ENCODE assay signal across 1 cellular context in the genomic region with DNA sequence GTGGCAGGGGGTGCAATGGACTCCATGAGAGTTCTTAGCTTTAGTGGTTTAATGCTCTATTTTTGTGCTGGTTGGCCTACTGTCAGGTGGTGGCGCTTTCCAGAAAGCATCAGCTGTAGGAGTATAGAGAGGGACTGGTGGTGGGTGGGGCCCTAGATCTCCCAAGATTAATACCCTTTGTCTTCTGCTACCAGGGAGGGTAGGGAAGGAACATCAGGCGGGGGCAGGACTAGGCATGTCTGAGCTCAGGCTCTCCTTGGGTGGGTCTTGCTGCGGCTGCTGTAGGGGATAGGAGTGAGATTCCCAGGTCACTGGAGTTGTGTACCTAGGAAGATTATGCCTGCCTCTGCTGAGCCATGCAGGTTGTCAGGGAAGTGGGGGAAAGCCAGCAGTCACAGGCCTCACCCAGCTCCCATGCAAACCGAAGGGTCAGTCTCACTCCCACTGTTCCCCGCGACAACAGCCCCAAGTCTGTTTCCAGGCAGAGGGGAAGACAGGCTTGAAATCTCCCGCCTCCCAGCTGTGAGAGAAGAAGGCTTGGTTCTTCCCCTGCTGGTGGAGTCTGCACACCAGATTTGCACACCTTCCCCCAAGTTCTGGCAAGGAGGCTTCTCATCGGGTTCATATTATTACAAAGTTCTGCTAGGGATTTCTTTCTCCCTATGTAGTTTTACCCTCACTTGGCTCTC.
TF ChIP-seq lines count a peak whose summit lies in the region.

No MANE protein-coding gene starts in this region.

TF ChIP-seq in H1, 55 proteins besides CTCF, POLR2A, EP300 and RAD21:
- TF ChIP-seq, protein P1, sequence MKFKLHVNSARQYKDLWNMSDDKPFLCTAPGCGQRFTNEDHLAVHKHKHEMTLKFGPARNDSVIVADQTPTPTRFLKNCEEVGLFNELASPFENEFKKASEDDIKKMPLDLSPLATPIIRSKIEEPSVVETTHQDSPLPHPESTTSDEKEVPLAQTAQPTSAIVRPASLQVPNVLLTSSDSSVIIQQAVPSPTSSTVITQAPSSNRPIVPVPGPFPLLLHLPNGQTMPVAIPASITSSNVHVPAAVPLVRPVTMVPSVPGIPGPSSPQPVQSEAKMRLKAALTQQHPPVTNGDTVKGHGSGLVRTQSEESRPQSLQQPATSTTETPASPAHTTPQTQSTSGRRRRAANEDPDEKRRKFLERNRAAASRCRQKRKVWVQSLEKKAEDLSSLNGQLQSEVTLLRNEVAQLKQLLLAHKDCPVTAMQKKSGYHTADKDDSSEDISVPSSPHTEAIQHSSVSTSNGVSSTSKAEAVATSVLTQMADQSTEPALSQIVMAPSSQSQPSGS (IDR thresholded peaks at IDR 0.05; ENCODE audit: low read length) = no peak
- TF ChIP-seq ASH2L (IDR thresholded peaks at IDR 0.05; ENCODE audit: low read length) = no peak
- no peak for TF ChIP-seq EGR1 (IDR thresholded peaks at IDR 0.05; ENCODE audit: borderline replicate concordance, low read depth, low read length)
- TF ChIP-seq NANOG (IDR thresholded peaks at IDR 0.05; ENCODE audit: insufficient read depth, low read depth, low read length, poor library complexity, severe bottlenecking) = no peak
- TF ChIP-seq CBX5 (IDR thresholded peaks at IDR 0.05; ENCODE audit: low read depth, low read length) = no peak
- no peak for TF ChIP-seq SP4 (IDR thresholded peaks at IDR 0.05; ENCODE audit: low read length)
- TF ChIP-seq, protein P2, sequence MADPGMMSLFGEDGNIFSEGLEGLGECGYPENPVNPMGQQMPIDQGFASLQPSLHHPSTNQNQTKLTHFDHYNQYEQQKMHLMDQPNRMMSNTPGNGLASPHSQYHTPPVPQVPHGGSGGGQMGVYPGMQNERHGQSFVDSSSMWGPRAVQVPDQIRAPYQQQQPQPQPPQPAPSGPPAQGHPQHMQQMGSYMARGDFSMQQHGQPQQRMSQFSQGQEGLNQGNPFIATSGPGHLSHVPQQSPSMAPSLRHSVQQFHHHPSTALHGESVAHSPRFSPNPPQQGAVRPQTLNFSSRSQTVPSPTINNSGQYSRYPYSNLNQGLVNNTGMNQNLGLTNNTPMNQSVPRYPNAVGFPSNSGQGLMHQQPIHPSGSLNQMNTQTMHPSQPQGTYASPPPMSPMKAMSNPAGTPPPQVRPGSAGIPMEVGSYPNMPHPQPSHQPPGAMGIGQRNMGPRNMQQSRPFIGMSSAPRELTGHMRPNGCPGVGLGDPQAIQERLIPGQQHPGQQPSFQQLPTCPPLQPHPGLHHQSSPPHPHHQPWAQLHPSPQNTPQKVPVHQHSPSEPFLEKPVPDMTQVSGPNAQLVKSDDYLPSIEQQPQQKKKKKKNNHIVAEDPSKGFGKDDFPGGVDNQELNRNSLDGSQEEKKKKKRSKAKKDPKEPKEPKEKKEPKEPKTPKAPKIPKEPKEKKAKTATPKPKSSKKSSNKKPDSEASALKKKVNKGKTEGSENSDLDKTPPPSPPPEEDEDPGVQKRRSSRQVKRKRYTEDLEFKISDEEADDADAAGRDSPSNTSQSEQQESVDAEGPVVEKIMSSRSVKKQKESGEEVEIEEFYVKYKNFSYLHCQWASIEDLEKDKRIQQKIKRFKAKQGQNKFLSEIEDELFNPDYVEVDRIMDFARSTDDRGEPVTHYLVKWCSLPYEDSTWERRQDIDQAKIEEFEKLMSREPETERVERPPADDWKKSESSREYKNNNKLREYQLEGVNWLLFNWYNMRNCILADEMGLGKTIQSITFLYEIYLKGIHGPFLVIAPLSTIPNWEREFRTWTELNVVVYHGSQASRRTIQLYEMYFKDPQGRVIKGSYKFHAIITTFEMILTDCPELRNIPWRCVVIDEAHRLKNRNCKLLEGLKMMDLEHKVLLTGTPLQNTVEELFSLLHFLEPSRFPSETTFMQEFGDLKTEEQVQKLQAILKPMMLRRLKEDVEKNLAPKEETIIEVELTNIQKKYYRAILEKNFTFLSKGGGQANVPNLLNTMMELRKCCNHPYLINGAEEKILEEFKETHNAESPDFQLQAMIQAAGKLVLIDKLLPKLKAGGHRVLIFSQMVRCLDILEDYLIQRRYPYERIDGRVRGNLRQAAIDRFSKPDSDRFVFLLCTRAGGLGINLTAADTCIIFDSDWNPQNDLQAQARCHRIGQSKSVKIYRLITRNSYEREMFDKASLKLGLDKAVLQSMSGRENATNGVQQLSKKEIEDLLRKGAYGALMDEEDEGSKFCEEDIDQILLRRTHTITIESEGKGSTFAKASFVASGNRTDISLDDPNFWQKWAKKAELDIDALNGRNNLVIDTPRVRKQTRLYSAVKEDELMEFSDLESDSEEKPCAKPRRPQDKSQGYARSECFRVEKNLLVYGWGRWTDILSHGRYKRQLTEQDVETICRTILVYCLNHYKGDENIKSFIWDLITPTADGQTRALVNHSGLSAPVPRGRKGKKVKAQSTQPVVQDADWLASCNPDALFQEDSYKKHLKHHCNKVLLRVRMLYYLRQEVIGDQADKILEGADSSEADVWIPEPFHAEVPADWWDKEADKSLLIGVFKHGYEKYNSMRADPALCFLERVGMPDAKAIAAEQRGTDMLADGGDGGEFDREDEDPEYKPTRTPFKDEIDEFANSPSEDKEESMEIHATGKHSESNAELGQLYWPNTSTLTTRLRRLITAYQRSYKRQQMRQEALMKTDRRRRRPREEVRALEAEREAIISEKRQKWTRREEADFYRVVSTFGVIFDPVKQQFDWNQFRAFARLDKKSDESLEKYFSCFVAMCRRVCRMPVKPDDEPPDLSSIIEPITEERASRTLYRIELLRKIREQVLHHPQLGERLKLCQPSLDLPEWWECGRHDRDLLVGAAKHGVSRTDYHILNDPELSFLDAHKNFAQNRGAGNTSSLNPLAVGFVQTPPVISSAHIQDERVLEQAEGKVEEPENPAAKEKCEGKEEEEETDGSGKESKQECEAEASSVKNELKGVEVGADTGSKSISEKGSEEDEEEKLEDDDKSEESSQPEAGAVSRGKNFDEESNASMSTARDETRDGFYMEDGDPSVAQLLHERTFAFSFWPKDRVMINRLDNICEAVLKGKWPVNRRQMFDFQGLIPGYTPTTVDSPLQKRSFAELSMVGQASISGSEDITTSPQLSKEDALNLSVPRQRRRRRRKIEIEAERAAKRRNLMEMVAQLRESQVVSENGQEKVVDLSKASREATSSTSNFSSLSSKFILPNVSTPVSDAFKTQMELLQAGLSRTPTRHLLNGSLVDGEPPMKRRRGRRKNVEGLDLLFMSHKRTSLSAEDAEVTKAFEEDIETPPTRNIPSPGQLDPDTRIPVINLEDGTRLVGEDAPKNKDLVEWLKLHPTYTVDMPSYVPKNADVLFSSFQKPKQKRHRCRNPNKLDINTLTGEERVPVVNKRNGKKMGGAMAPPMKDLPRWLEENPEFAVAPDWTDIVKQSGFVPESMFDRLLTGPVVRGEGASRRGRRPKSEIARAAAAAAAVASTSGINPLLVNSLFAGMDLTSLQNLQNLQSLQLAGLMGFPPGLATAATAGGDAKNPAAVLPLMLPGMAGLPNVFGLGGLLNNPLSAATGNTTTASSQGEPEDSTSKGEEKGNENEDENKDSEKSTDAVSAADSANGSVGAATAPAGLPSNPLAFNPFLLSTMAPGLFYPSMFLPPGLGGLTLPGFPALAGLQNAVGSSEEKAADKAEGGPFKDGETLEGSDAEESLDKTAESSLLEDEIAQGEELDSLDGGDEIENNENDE (IDR thresholded peaks at IDR 0.05; ENCODE audit: insufficient replicate concordance, low read length) = no peak
- no peak for TF ChIP-seq RBBP5 (IDR thresholded peaks at IDR 0.05; ENCODE audit: borderline replicate concordance, low read depth, low read length)
- TF ChIP-seq YY1 (IDR thresholded peaks at IDR 0.05; ENCODE audit: low read depth, low read length) = no peak
- TF ChIP-seq CBX8 (IDR thresholded peaks at IDR 0.05; ENCODE audit: borderline replicate concordance, low read depth, low read length) = no peak
- no peak for TF ChIP-seq RXRA (IDR thresholded peaks at IDR 0.05; ENCODE audit: insufficient read depth, low read depth, low read length)
- no peak for TF ChIP-seq BCL11A (IDR thresholded peaks at IDR 0.05; ENCODE audit: low read depth in 2 of 2, low read length in 2 of 2)
- no peak for TF ChIP-seq RFX5 (IDR thresholded peaks at IDR 0.05; ENCODE audit: borderline replicate concordance, low read depth, low read length)
- TF ChIP-seq CTBP2 (IDR thresholded peaks at IDR 0.05; ENCODE audit: borderline replicate concordance, insufficient read depth, insufficient read length, low read length) = no peak
- no peak for TF ChIP-seq GTF2F1 (IDR thresholded peaks at IDR 0.05; ENCODE audit: borderline replicate concordance, low read depth, low read length)
- TF ChIP-seq TCF12 (IDR thresholded peaks at IDR 0.05; ENCODE audit: low read depth, low read length) = no peak
- TF ChIP-seq RNF2 (IDR thresholded peaks at IDR 0.05; ENCODE audit: borderline replicate concordance, low read depth, low read length, missing control alignments, poor library complexity, severe bottlenecking) = no peak
